8 cellular contexts compared by ENCODE assay signal in the genomic region with DNA sequence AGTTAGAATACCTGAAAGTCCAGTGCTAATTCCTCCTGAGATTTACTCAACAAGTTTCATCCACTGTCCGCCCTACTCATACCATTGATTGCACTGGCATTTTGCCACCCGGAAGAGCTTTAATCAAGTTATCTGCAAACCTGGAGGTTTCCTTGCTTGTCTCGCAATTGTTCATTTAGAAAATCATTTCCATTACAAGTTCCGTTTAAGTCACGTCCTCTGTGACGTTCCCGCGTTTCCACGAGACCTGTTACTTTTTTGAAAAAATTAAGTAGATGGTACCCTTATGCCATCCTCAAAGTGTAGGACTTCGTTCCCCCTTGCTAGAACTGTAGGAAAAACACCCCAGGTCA. TPM values are rescaled to one million over a fixed set of nuclear protein-coding genes. Genes with fewer than 3 reads are reported as not detected.
DNase-seq lines count a peak whose midpoint lies in the region; ATAC-seq and TF ChIP-seq lines count a peak whose summit lies in the region.

No MANE protein-coding gene starts in this region.

- H3K36me3 Mint-ChIP-seq in activated CD4-positive, alpha-beta T cell treated with anti-CD3 and anti-CD28 coated beads for 36 hours (ENCODE audit: low read depth): no peaks in the 10 kb centered on the region
- no peaks in the 10 kb centered on the region for H3K36me3 Mint-ChIP-seq in endodermal cell (ENCODE audit: low read depth)
- no peaks in the 10 kb centered on the region for H3K36me3 Mint-ChIP-seq in natural killer cell

- H3K4me3 ChIP-seq in endodermal cell (ENCODE audit: low read length) (peak overlapping the region; percentile 91), upper lobe of left lung (peak overlapping the region; percentile 15 to 98 (median 86))

- H3K9me3 ChIP-seq in endodermal cell (ENCODE audit: control insufficient read depth, low read length) (no peaks in the 10 kb centered on the region), upper lobe of left lung (no peaks in the 10 kb centered on the region)

- peak overlapping the region; percentile 98 for H3K27ac Mint-ChIP-seq in activated CD4-positive, alpha-beta T cell treated with anti-CD3 and anti-CD28 coated beads for 36 hours
- peak overlapping the region; percentile 96 for H3K27ac Mint-ChIP-seq in endodermal cell
- peak overlapping the region; percentile 83 to 85 for H3K27ac Mint-ChIP-seq in natural killer cell

- no peaks in the 10 kb centered on the region for H3K27me3 Mint-ChIP-seq in activated CD4-positive, alpha-beta T cell treated with anti-CD3 and anti-CD28 coated beads for 36 hours
- H3K27me3 Mint-ChIP-seq in endodermal cell (ENCODE audit: insufficient read depth): no peaks in the 10 kb centered on the region
- H3K27me3 Mint-ChIP-seq in natural killer cell (ENCODE audit: low read depth in 2 of 2): no peaks in the 10 kb centered on the region

- H3K27me3 ChIP-seq in endodermal cell (ENCODE audit: control insufficient read depth, insufficient read depth, low read length, poor library complexity, severe bottlenecking) (no peaks in the 10 kb centered on the region), upper lobe of left lung (no peaks in the 10 kb centered on the region)

- H3K4me3 Mint-ChIP-seq in activated CD4-positive, alpha-beta T cell treated with anti-CD3 and anti-CD28 coated beads for 36 hours: peak overlapping the region; percentile 98
- H3K4me3 Mint-ChIP-seq in endodermal cell (peak overlapping the region; percentile 95), natural killer cell (peak overlapping the region; percentile 97)

- peak; percentile 6 for ATAC-seq in activated CD4-positive, alpha-beta T cell treated with anti-CD3 and anti-CD28 coated beads for 36 hours
- no peak for ATAC-seq in natural killer cell
- no peak for ATAC-seq in upper lobe of left lung (ENCODE audit: low FRiP score in 2 of 2)
- no peak for ATAC-seq in GM18517 (IDR thresholded peaks at IDR 0.05; ENCODE audit: unreplicated experiment)

- no peak for TF ChIP-seq EP300 in upper lobe of left lung (IDR thresholded peaks at IDR 0.05)

- TF ChIP-seq POLR2A in upper lobe of left lung (IDR thresholded peaks at IDR 0.05): no peak

- H3K27ac ChIP-seq in endodermal cell (ENCODE audit: low read depth, low read length): no peak overlapping the region
- peak overlapping the region; percentile 71 to 98 (median 87) for H3K27ac ChIP-seq in upper lobe of left lung

- H3K4me1 ChIP-seq in endodermal cell (ENCODE audit: control insufficient read depth, insufficient read depth, low read length) (no peaks in the 10 kb centered on the region), upper lobe of left lung (peaks cover 21 to 33% (median 26%) of the 10 kb centered on the region in 4 donors)

- 6 to 16% methylated on average over 6 to 10 of the region's 10 CpGs for WGBS in endodermal cell (ENCODE audit: insufficient coverage in 1 of 2, insufficient read length in 1 of 2), 2 experiments
- 1 to 2% methylated on average over 10 of the region's 10 CpGs for WGBS in upper lobe of left lung, 2 donors

- no peaks in the 10 kb centered on the region for H3K9me3 Mint-ChIP-seq in activated CD4-positive, alpha-beta T cell treated with anti-CD3 and anti-CD28 coated beads for 36 hours (ENCODE audit: low read depth)
- no peaks in the 10 kb centered on the region for H3K9me3 Mint-ChIP-seq in endodermal cell
- no peaks in the 10 kb centered on the region for H3K9me3 Mint-ChIP-seq in natural killer cell

- H3K9ac ChIP-seq in endodermal cell (ENCODE audit: extremely low read depth, low read length, poor library complexity, severe bottlenecking): peak overlapping the region; percentile 24

- H3K36me3 ChIP-seq in endodermal cell (ENCODE audit: control insufficient read depth, insufficient read depth, low read length) (no peaks in the 10 kb centered on the region), upper lobe of left lung (no peaks in the 10 kb centered on the region)

- DNase-seq in AG20443 (ENCODE audit: low spot score): peak; percentile 12
- DNase-seq in KG1 (lab: John Stamatoyannopoulos, UW): peak; percentile 63
- DNase-seq in activated CD4-positive, alpha-beta T cell treated with anti-CD3 and anti-CD28 coated beads for 36 hours: peak; percentile 75
- peak; percentile 50 for DNase-seq in endodermal cell
- DNase-seq in natural killer cell: peak; percentile 17
- no peak for DNase-seq in upper lobe of left lung
- DNase-seq in ecto neural progenitor cell (ENCODE audit: low spot score): no peak

- intact Hi-C loops in activated CD4-positive, alpha-beta T cell treated with anti-CD3 and anti-CD28 coated beads for 36 hours (cut with DNase I, micrococcal nuclease): loop anchor here (1.0 to 10.0 kb wide), 9 partner anchors 49 to 867 kb away; a partner anchor contains a TSS
- intact Hi-C loops in natural killer cell (cut with micrococcal nuclease): loop anchor here (1.0 kb wide), 2 partner anchors 50 to 81 kb away; a partner anchor contains a TSS

- CTCF ChIA-PET in activated CD4-positive, alpha-beta T cell treated with anti-CD3 and anti-CD28 coated beads for 36 hours (lab: Charles Lee): interaction anchor here (0.7 to 1.5 kb wide), 8 partner anchors 11 to 203 kb away, joined by 3 to 12 read pairs (median 4); no protein-coding TSS in a partner anchor

- H3K4me1 Mint-ChIP-seq in activated CD4-positive, alpha-beta T cell treated with anti-CD3 and anti-CD28 coated beads for 36 hours: peaks cover 35% of the 10 kb centered on the region
- H3K4me1 Mint-ChIP-seq in endodermal cell: peaks cover 30% of the 10 kb centered on the region
- peaks cover 39 to 51% of the 10 kb centered on the region in 2 donors for H3K4me1 Mint-ChIP-seq in natural killer cell

- TF ChIP-seq CTCF in endodermal cell (conservative IDR thresholded peaks at IDR 0.05) (no peak), natural killer cell (IDR thresholded peaks at IDR 0.05) (no peak), upper lobe of left lung (IDR thresholded peaks at IDR 0.05) (no peak)

- POLR2A ChIA-PET in activated CD4-positive, alpha-beta T cell treated with anti-CD3 and anti-CD28 coated beads for 36 hours (lab: Charles Lee): interaction anchor here (0.7 to 1.2 kb wide), 4 partner anchors 24 to 202 kb away, joined by 3 to 5 read pairs (median 4); a partner anchor contains a TSS

RNA-seq across cellular contexts. Expression of a gene that starts 0.8 kb away (rescaled TPM):
- total RNA-seq in activated CD4-positive, alpha-beta T cell treated with anti-CD3 and anti-CD28 coated beads for 36 hours: 10 to 100 TPM; 67.9 to 69.8 TPM
- total RNA-seq in endodermal cell (10 to 100 TPM; 56.5 to 62.6 TPM), natural killer cell (100 to 1,000 TPM; 143 to 181 (median 146) TPM), upper lobe of left lung (10 to 100 TPM; 48.6 to 96.9 (median 69.2) TPM)
- 33.2 TPM for polyA plus RNA-seq in endodermal cell (2013, experiment 1 of 2)
- 34.4 TPM for polyA plus RNA-seq in endodermal cell (2013, experiment 2 of 2)

RNA-seq across cellular contexts. Expression of a gene that starts 50.0 kb away (rescaled TPM):
- total RNA-seq in activated CD4-positive, alpha-beta T cell treated with anti-CD3 and anti-CD28 coated beads for 36 hours: 100 to 1,000 TPM; 113 to 162 TPM
- 100 to 1,000 TPM; 148 to 152 TPM for total RNA-seq in endodermal cell
- 137 TPM for polyA plus RNA-seq in endodermal cell (2013, experiment 1 of 2)
- 127 TPM for polyA plus RNA-seq in endodermal cell (2013, experiment 2 of 2)
- 100 to 1,000 TPM in 1 of 3 donors, 10 to 100 TPM in 2; 91.4 to 117 (median 93.7) TPM for total RNA-seq in natural killer cell
- total RNA-seq in upper lobe of left lung: 100 to 1,000 TPM in 1 of 6 donors, 10 to 100 TPM in 5; 31.5 to 104 (median 82.9) TPM

Comparison
In these comparisons a context has a peak if more than half of its experiments do, and no peak if none do; other contexts are left out.
1. DNase-seq: peak in AG20443 (single experiment), KG1 (single experiment), activated CD4-positive, alpha-beta T cell treated with anti-CD3 and anti-CD28 coated beads for 36 hours (single experiment), endodermal cell (single experiment) and natural killer cell (single experiment); none in upper lobe of left lung (0 of 2) and ecto neural progenitor cell (single experiment).
2. Peak in every context shown above with its lines, with median percentiles within 50 percentile points of each other: H3K27ac Mint-ChIP-seq and H3K4me3 Mint-ChIP-seq.